Comparison of ENCODE assay signal across 23 cellular contexts in genomic region chr5:14532180-14532579, GRCh38. TPM values are rescaled to one million over a fixed set of nuclear protein-coding genes. Genes with fewer than 3 reads are reported as not detected.
A peak's percentile ranks its signal among the peaks of the same experiment; 100 is the strongest.
DNase-seq lines count a peak whose midpoint lies in the region; ATAC-seq, FAIRE-seq and TF ChIP-seq lines count a peak whose summit lies in the region.
"Had no signal": no experiment of that assay in that cellular context is flagged by ENCODE, and none has a peak within 500 bp of the region (broad histone marks: within the 10 kb centered on the region; RNA-seq: fewer than 3 reads in every experiment).

No MANE protein-coding gene starts in this region.

- no peak overlapping the region for H2AFZ ChIP-seq in H1 (ENCODE audit: low read length)
- H2AFZ ChIP-seq: GM23338 had no signal

- peaks cover 7% of the 10 kb centered on the region for H3K4me1 Mint-ChIP-seq in osteocyte (ENCODE audit: unreplicated experiment)
- H3K4me1 Mint-ChIP-seq: CD8-positive, alpha-beta memory T cell had no signal

- no peaks in the 10 kb centered on the region for H3K27me3 ChIP-seq in right atrium auricular region
- H3K27me3 ChIP-seq in H1 (replicated peaks in 1 of 4; ENCODE audit: control insufficient read depth in 3 of 4, extremely low read depth in 1 of 4, insufficient read depth in 3 of 4, low read length in 3 of 4): no peaks in the 10 kb centered on the region; a peak in 1 of 7 replicates
- H3K27me3 ChIP-seq: BLaER1 had no signal

- H2BK12ac ChIP-seq in H1 (ENCODE audit: low read depth, low read length): no peak overlapping the region

- no peak overlapping the region for H3K9ac ChIP-seq in H1 (replicated peaks in 1 of 4; ENCODE audit: extremely low read depth in 1 of 4, low read depth in 3 of 4, low read length in 3 of 4)
- H3K9ac ChIP-seq: BLaER1 had no signal

- H4K8ac ChIP-seq in H1 (ENCODE audit: extremely low read depth, insufficient read depth, low read length): peak overlapping the region; percentile 35; the same call in 1 of the 2 replicates

- H3K9me3 Mint-ChIP-seq in osteocyte (ENCODE audit: unreplicated experiment): no peaks in the 10 kb centered on the region
- H3K9me3 Mint-ChIP-seq: CD4-positive, alpha-beta T cell; CD8-positive, alpha-beta memory T cell; GM23338; HFFc6 had no signal

- no peak overlapping the region for H3K4me3 Mint-ChIP-seq in osteocyte (ENCODE audit: unreplicated experiment)
- H3K4me3 Mint-ChIP-seq: B cell; CD14-positive monocyte; CD4-positive, alpha-beta T cell; CD8-positive, alpha-beta memory T cell; GM23338; HFFc6 had no signal

- no peak overlapping the region for H2BK5ac ChIP-seq in H1 (ENCODE audit: low read depth, low read length)

- no peak overlapping the region for H2BK15ac ChIP-seq in H1 (ENCODE audit: low read length)

- H3K79me2 ChIP-seq in H1 (ENCODE audit: control insufficient read depth in 1 of 2, insufficient read depth in 2 of 2, low read length in 2 of 2): no peaks in the 10 kb centered on the region

- H3K36me3 ChIP-seq in right atrium auricular region (no peaks in the 10 kb centered on the region), H1 (ENCODE audit: control insufficient read depth in 2 of 4, insufficient read depth in 4 of 4, low read length in 3 of 4) (no peaks in the 10 kb centered on the region)
- H3K36me3 ChIP-seq: BLaER1, HAP-1 had no signal

- H3K27ac ChIP-seq in right atrium auricular region: no peak overlapping the region
- H3K27ac ChIP-seq in H1 (ENCODE audit: low read depth, low read length): no peak overlapping the region
- H3K27ac ChIP-seq: 22Rv1, BLaER1 had no signal

- no peak for TF ChIP-seq RAD21 in H1 (IDR thresholded peaks at IDR 0.05 in 1 of 2, conservative IDR thresholded peaks at IDR 0.05 in 1 of 2; ENCODE audit: low read depth in 2 of 2, low read length in 2 of 2)

- no peak overlapping the region for H3K4me2 ChIP-seq in H1 (ENCODE audit: insufficient read depth in 1 of 2, low read depth in 2 of 2, low read length in 2 of 2)
- H3K4me2 ChIP-seq: BLaER1, GM23338 had no signal

- H4K5ac ChIP-seq in H1 (ENCODE audit: insufficient read length, low read depth, low read length): no peak overlapping the region

- H3K18ac ChIP-seq in H1 (ENCODE audit: extremely low read depth, low read length): no peak overlapping the region

- no peaks in the 10 kb centered on the region for H3K23me2 ChIP-seq in H1 (ENCODE audit: low read depth, low read length)

- POLR2A ChIA-PET in H1 (lab: Charles Lee; ENCODE audit: partially characterized antibody): interaction anchor here (0.6 kb wide), 1 partner anchor 985 kb away, joined by 4 read pairs; no protein-coding TSS in a partner anchor

- H4K91ac ChIP-seq in H1 (replicated peaks; ENCODE audit: insufficient read length, low read length): no peak overlapping the region

- H3K14ac ChIP-seq in H1 (ENCODE audit: insufficient read length): no peak overlapping the region

- TF ChIP-seq CTCF in right atrium auricular region (IDR thresholded peaks at IDR 0.05): no peak
- no peak for TF ChIP-seq CTCF in H1 (IDR thresholded peaks at IDR 0.05; ENCODE audit: control extremely low read depth in 1 of 3, insufficient read depth in 1 of 3, low read depth in 1 of 3, low read length in 3 of 3)
- TF ChIP-seq CTCF in osteocyte (IDR thresholded peaks at IDR 0.05): no peak

- H3K9me3 ChIP-seq in right atrium auricular region: no peaks in the 10 kb centered on the region
- H3K9me3 ChIP-seq in H1 (ENCODE audit: insufficient read depth in 2 of 2, low read depth in 1 of 2, low read length in 1 of 2): no peaks in the 10 kb centered on the region
- H3K9me3 ChIP-seq: BLaER1, HAP-1 had no signal

- TF ChIP-seq POLR2A in H1 (IDR thresholded peaks at IDR 0.05; ENCODE audit: control extremely low read depth in 1 of 2, low read depth in 2 of 2, low read length in 2 of 2): no peak

- intact Hi-C loops in left ventricle myocardium superior (cut with micrococcal nuclease): no loop called here

- no peak overlapping the region for H3K56ac ChIP-seq in H1 (replicated peaks; ENCODE audit: insufficient read length, low read depth, low read length)

- H3K36me3 Mint-ChIP-seq in osteocyte (ENCODE audit: unreplicated experiment): no peaks in the 10 kb centered on the region
- H3K36me3 Mint-ChIP-seq: CD8-positive, alpha-beta memory T cell had no signal

- H3K4me3 ChIP-seq in right atrium auricular region: no peak overlapping the region
- H3K4me3 ChIP-seq in H1 (ENCODE audit: extremely low read depth in 1 of 4, insufficient read depth in 2 of 4, low read depth in 3 of 4, low read length in 4 of 4): no peak overlapping the region
- H3K4me3 ChIP-seq: BLaER1, GM23338, HAP-1 had no signal

- no peak for FAIRE-seq in H1 (lab: Jason Lieb, UNC)
- FAIRE-seq: A204.1, D721Med, GM12892, GM19239, H54 had no signal

- H3K27ac Mint-ChIP-seq in osteocyte (ENCODE audit: unreplicated experiment): no peak overlapping the region
- H3K27ac Mint-ChIP-seq: B cell; CD14-positive monocyte; CD4-positive, alpha-beta T cell; GM23338; HFFc6 had no signal

- no peak overlapping the region for H2AK5ac ChIP-seq in H1 (ENCODE audit: low read depth, low read length)

- CTCF ChIA-PET in H1 (lab: Charles Lee; ENCODE audit: partially characterized antibody): interaction anchor here (1.1 to 2.1 kb wide), 3 partner anchors 27 to 252 kb away, joined by 4 to 7 read pairs (median 5); no protein-coding TSS in a partner anchor

- peak; percentile 43 for DNase-seq in right atrium auricular region (ENCODE audit: low spot score)
- DNase-seq in left ventricle myocardium superior: no peak
- DNase-seq in H1 (ENCODE audit: low read depth in 1 of 2, low spot score in 2 of 2): no peak
- peak; percentile 75 for DNase-seq in osteocyte (ENCODE audit: extremely low spot score, unreplicated experiment)
- no peak for DNase-seq in NCI-H1092 treated with DMSO at 0.1 percent for 48 hours (lab: John Stamatoyannopoulos, UW)
- DNase-seq: CD4-positive, alpha-beta T cell; CD8-positive, alpha-beta memory T cell; DMS 273 treated with DMSO at 0.1 percent for 48 hours; DMS79; EL; HFFc6 had no signal

- peaks cover 10% of the 10 kb centered on the region for H3K27me3 Mint-ChIP-seq in osteocyte (ENCODE audit: unreplicated experiment)
- H3K27me3 Mint-ChIP-seq: B cell; CD4-positive, alpha-beta T cell; CD8-positive, alpha-beta memory T cell had no signal

- no peaks in the 10 kb centered on the region for H3K79me1 ChIP-seq in H1 (ENCODE audit: low read depth, low read length)

- H3K23ac ChIP-seq in H1 (ENCODE audit: insufficient read length): no peak overlapping the region

- ATAC-seq in left ventricle myocardium superior: no peak
- ATAC-seq in HG03280 (IDR thresholded peaks at IDR 0.05; ENCODE audit: unreplicated experiment): no peak
- ATAC-seq: GM23338 had no signal

- no peak overlapping the region for H2BK20ac ChIP-seq in H1 (ENCODE audit: low read length)

- H3K4me1 ChIP-seq in right atrium auricular region: no peaks in the 10 kb centered on the region
- H3K4me1 ChIP-seq in H1 (replicated peaks in 1 of 4; ENCODE audit: control insufficient read depth in 3 of 4, insufficient read depth in 4 of 4, low read length in 3 of 4): peaks cover 0 to 7% (median under 1%) of the 10 kb centered on the region in 4 experiments; a peak in 1 of 7 replicates
- H3K4me1 ChIP-seq: HAP-1 had no signal

- 80% methylated on average over 3 of the region's 3 CpGs; no CpG with 5 or more reads in 1 of the 2 experiments for WGBS in H1 (ENCODE audit: extremely low coverage in 1 of 2, insufficient coverage in 1 of 2, insufficient read length in 1 of 2, insufficient replicate concordance in 2 of 2, low coverage in 1 of 2, low lambda C conversion rate in 2 of 2, missing lambda C conversion rate in 1 of 2), 2 experiments

- no peak for TF ChIP-seq EP300 in H1 (IDR thresholded peaks at IDR 0.05; ENCODE audit: borderline replicate concordance in 1 of 2, low read depth in 2 of 2, low read length in 2 of 2)

- no peak overlapping the region for H2BK120ac ChIP-seq in H1 (replicated peaks; ENCODE audit: low read depth, low read length)

- no peaks in the 10 kb centered on the region for H4K20me1 ChIP-seq in H1 (replicated peaks in 1 of 2; ENCODE audit: control insufficient read depth in 1 of 2, insufficient read depth in 2 of 2, low read length in 2 of 2)
- H4K20me1 ChIP-seq: BLaER1 had no signal

- H3K4ac ChIP-seq in H1 (replicated peaks; ENCODE audit: insufficient read length, low read depth, low read length): no peak overlapping the region

TF ChIP-seq in H1, 55 proteins besides CTCF, POLR2A, EP300 and RAD21:
- TF ChIP-seq CHD1 (IDR thresholded peaks at IDR 0.05; ENCODE audit: low read depth, low read length) (no peak), FOSL1 (IDR thresholded peaks at IDR 0.05; ENCODE audit: insufficient read depth, low read depth, low read length) (no peak), RXRA (IDR thresholded peaks at IDR 0.05; ENCODE audit: insufficient read depth, low read depth, low read length) (no peak), TAF1 (IDR thresholded peaks at IDR 0.05; ENCODE audit: low read depth, low read length) (no peak)
TF ChIP-seq in H1: peak in this region for 0.

RNA-seq across cellular contexts. Expression of gene OTULINL, which starts 49.4 kb away (rescaled TPM):
- total RNA-seq in right atrium auricular region: 1 to 10 TPM; 1.6 to 2.1 TPM
- 3.1 TPM for total RNA-seq in left ventricle myocardium superior
- 7.7 and 8.3 TPM in 2 replicates for total RNA-seq in H1 (2021; fragmentation: NEBNext Ultra II Directional; extraction: Animal tissue kit (Norgen Biotek cat#: 25700))
- 2.3 and 3.1 TPM in 2 replicates for polyA plus RNA-seq in H1 (2011; rRNA removed)
- 3.9 TPM for polyA plus RNA-seq in H1 (2011; cell fraction: cytosol; rRNA removed)
- 1.3 TPM for polyA plus RNA-seq in H1 (2011; cell fraction: nucleus; rRNA removed)
- polyA plus RNA-seq in H1 (2012, experiment 1 of 2): 3.8 to 6.0 TPM (median 4.9 TPM) in 4 replicates
- 0.51 TPM for polyA plus RNA-seq in H1 (2012, experiment 2 of 2)
- 6.3 TPM for polyA plus RNA-seq in H1 (2013, experiment 1 of 2)
- polyA plus RNA-seq in H1 (2013, experiment 2 of 2): 8.3 TPM
- polyA minus RNA-seq in H1 (2011; rRNA and poly(A)+ RNA removed): 2.9 and 6.1 TPM in 2 replicates
- 2.9 TPM for polyA minus RNA-seq in H1 (2011; cell fraction: cytosol; rRNA and poly(A)+ RNA removed)
- polyA minus RNA-seq in H1 (2011; cell fraction: nucleus; rRNA and poly(A)+ RNA removed): 4.6 TPM
- total RNA-seq in osteocyte: 0.73 and 1.3 TPM in 2 replicates

Comparison
In these comparisons a context has a peak if more than half of its experiments do, and no peak if none do; other contexts are left out.
1. DNase-seq: peak in right atrium auricular region (single experiment) and osteocyte (single experiment); none in left ventricle myocardium superior (single experiment), H1 (0 of 2) and NCI-H1092 treated with DMSO at 0.1 percent for 48 hours (single experiment).